10 cellular contexts compared by ENCODE assay signal in the genomic region with DNA sequence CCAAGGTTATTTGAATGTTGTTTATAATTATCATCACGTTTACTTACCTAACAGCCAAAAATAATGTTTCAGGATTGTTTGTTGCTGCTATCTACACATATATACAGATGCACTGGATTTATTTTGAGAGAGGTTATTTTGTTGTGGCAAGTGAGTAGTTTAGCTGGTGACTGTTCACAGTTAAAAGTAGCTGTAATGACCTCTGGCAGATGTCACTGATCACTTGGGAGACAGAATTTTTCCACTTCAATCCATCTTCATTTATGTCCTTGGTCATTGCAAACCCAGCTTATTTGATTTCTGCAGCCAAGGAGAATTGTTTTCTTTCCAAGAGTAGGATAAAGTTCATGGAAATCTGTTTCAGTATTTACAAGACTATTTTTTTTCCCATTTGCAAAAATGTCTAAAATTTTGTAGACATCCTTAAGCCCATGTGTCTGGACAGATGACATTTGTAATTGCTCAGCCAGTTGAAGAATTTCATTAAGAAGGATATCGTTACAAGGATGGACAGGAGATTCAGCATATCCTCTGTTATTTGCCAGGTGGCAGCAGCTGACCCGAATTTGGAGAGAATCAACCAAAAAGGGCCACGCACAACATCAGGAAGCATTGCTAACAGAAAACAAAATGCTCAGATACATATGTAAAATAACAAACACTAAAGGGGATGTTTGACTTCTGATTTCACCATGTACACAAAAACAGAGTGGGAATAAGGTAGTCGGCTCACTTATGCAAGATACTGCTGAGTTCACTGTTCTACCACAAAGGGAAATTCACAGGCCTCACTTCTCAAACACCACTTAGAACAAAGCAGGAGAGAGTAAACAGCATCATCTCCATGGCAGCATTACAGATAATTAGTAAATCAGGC.
A peak's percentile ranks its signal among the peaks of the same experiment; 100 is the strongest.
DNase-seq lines count a peak whose midpoint lies in the region; ATAC-seq and TF ChIP-seq lines count a peak whose summit lies in the region.
"Had no signal": no experiment of that assay in that cellular context is flagged by ENCODE, and none has a peak within 500 bp of the region (broad histone marks: within the 10 kb centered on the region; RNA-seq: fewer than 3 reads in every experiment).

No MANE protein-coding gene starts in this region.

- H3K36me3 ChIP-seq in HUES48 (ENCODE audit: control insufficient read depth, insufficient read depth, low read length) (no peaks in the 10 kb centered on the region), heart left ventricle (peaks cover 0 to 9% (median 0%) of the 10 kb centered on the region in 9 donors)

- peaks cover 6% of the 10 kb centered on the region for H3K4me1 ChIP-seq in HUES48 (ENCODE audit: control insufficient read depth, insufficient read depth, low read length)
- H3K4me1 ChIP-seq in heart left ventricle = peaks cover 0 to 35% (median 20%) of the 10 kb centered on the region in 12 donors

- CTCF ChIA-PET in CD4-positive, alpha-beta T cell (lab: Charles Lee) = interaction anchor here (3.0 kb wide), 1 partner anchor 16 kb away, joined by 12 read pairs; no protein-coding TSS in a partner anchor

- in situ Hi-C loops in ACHN (cut with HindIII; ENCODE audit: low pct_ligation_motif_present, low pct_unique_long_range_greater_than_20kb, low sequenced_read_pairs) = no loop called here

- peak overlapping the region; percentile 9 for H3K4me3 Mint-ChIP-seq in CD4-positive, alpha-beta T cell

- H3K4me3 ChIP-seq in HUES48 (ENCODE audit: low read depth, low read length) (no peak overlapping the region), heart left ventricle (no peak overlapping the region)
- H3K4me3 ChIP-seq: BLaER1 treated with 17β-estradiol and CSF1 and Interleukin-3, amounts not matched to agents 10 nM and 100 nM had no signal

- no peak for TF ChIP-seq CTCF in CD4-positive, alpha-beta T cell (IDR thresholded peaks at IDR 0.05)
- peak in 3 of 12 donors; percentile 10 to 27 (median 22) for TF ChIP-seq CTCF in heart left ventricle (IDR thresholded peaks at IDR 0.05)

- H3K4me1 Mint-ChIP-seq in CD4-positive, alpha-beta T cell (ENCODE audit: low read depth) = peaks cover 70% of the 10 kb centered on the region

- no peak for TF ChIP-seq POLR2A in heart left ventricle (IDR thresholded peaks at IDR 0.05)

- POLR2A ChIA-PET in CD4-positive, alpha-beta T cell (lab: Charles Lee) = interaction anchor here (1.5 to 2.9 kb wide), 2 partner anchors 51 to 56 kb away, joined by 5 to 10 read pairs; no protein-coding TSS in a partner anchor

- H3K27me3 ChIP-seq in CD4-positive, alpha-beta T cell (ENCODE audit: control insufficient read depth, insufficient read depth, low read length) = no peaks in the 10 kb centered on the region
- H3K27me3 ChIP-seq in HUES48 (ENCODE audit: control insufficient read depth, insufficient read depth, low read length) (no peaks in the 10 kb centered on the region), heart left ventricle (no peaks in the 10 kb centered on the region)
- H3K27me3 ChIP-seq: BLaER1 treated with 17β-estradiol and CSF1 and Interleukin-3, amounts not matched to agents 10 nM and 100 nM had no signal

- no peaks in the 10 kb centered on the region for H3K9me3 Mint-ChIP-seq in CD4-positive, alpha-beta T cell

- H3K36me3 Mint-ChIP-seq in CD4-positive, alpha-beta T cell (ENCODE audit: low read depth) = peaks cover 57% of the 10 kb centered on the region

- no peaks in the 10 kb centered on the region for H3K9me3 ChIP-seq in CD4-positive, alpha-beta T cell (ENCODE audit: control insufficient read depth, low read length)
- H3K9me3 ChIP-seq in HUES48 (ENCODE audit: control insufficient read depth, insufficient read depth, low read length) (no peaks in the 10 kb centered on the region), heart left ventricle (no peaks in the 10 kb centered on the region)
- H3K9me3 ChIP-seq: BLaER1 treated with 17β-estradiol and CSF1 and Interleukin-3, amounts not matched to agents 10 nM and 100 nM had no signal

- no peak overlapping the region for H3K27ac ChIP-seq in CD4-positive, alpha-beta T cell (ENCODE audit: low read depth, low read length)
- peak overlapping the region; percentile 1 for H3K27ac ChIP-seq in HUES48 (ENCODE audit: low read depth, low read length)
- peak overlapping the region in 8 of 12 donors; percentile 23 to 48 (median 40) for H3K27ac ChIP-seq in heart left ventricle

- peak in 1 of 10 experiments; percentile 19 for DNase-seq in CD4-positive, alpha-beta T cell
- DNase-seq in T follicular helper cell (ENCODE audit: low read depth) (peak; percentile 3), heart left ventricle (no peak), DMS 273 treated with DMSO at 0.1 percent for 48 hours (lab: John Stamatoyannopoulos, UW) (no peak), ACHN (no peak), HK-2 (ENCODE audit: unreplicated experiment) (no peak)

- no peaks in the 10 kb centered on the region for H3K27me3 Mint-ChIP-seq in CD4-positive, alpha-beta T cell

- peak; percentile 92 for ATAC-seq in CD4-positive, alpha-beta T cell (ENCODE audit: poor library complexity)
- peak; percentile 62 to 75 (median 68) for ATAC-seq in heart left ventricle
- ATAC-seq in HG03354 (IDR thresholded peaks at IDR 0.05; ENCODE audit: poor library complexity, severe bottlenecking, unreplicated experiment) = no peak
- ATAC-seq: HepG2 had no signal

- 27 to 38% (median 30%) methylated on average over 5 of the region's 5 CpGs for WGBS in heart left ventricle, 4 donors

- intact Hi-C loops in CD4-positive, alpha-beta T cell (cut with DNase I, micrococcal nuclease) = loop anchor here in 1 of 2 experiments (2.0 to 5.0 kb wide), 2 partner anchors 52 to 189 kb away; no protein-coding TSS in a partner anchor
- intact Hi-C loops in heart left ventricle (cut with DNase I) = loop anchor here in 1 of 10 donors (5.0 kb wide), 1 partner anchor 64 kb away; the partner anchor contains the start of gene GPRIN3

- H3K27ac Mint-ChIP-seq in CD4-positive, alpha-beta T cell = peak overlapping the region; percentile 84

- H3K9ac ChIP-seq in HUES48 (ENCODE audit: low read depth, low read length) = no peak overlapping the region
- H3K9ac ChIP-seq: BLaER1 treated with 17β-estradiol and CSF1 and Interleukin-3, amounts not matched to agents 10 nM and 100 nM had no signal
